ENCODE assay signal across 27 cellular contexts in the genomic region with DNA sequence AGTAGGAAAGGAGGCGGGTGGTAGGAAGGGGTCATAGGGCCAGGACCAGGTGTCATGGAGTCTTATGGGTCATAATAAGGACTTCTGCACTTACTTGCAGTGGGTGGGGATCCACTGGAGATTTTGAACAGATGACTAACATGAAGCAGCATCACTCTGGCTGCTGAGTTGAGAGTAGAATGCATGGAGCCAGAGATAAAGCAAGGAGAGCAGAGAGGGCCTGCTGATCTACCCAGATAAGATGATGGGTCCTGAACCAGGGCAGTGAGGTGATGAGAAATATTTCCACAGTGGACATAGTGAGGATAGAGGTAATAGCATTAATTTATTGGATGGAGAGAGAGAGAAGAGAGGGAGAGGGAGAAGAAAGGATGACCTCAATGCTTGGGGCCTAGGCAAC.
"Had no signal": no experiment of that assay in that cellular context is flagged by ENCODE, and none has a peak within 500 bp of the region (broad histone marks: within the 10 kb centered on the region; RNA-seq: fewer than 3 reads in every experiment).

No MANE protein-coding gene starts in this region.

- H3K27me3 ChIP-seq: stomach, suprapubic skin, testis, thyroid gland, tibial artery, tibial nerve, transverse colon, upper lobe of left lung, upper lobe of right lung, uterus, vagina had no signal

- H3K4me1 ChIP-seq: stomach, suprapubic skin, testis, thyroid gland, tibial artery, tibial nerve, transverse colon, upper lobe of left lung, upper lobe of right lung, uterus, vagina had no signal

- FAIRE-seq: urothelium cell line had no signal

- H3K36me3 ChIP-seq: stomach, suprapubic skin, thoracic aorta, thyroid gland, tibial artery, tibial nerve, transverse colon, uterus, vagina had no signal

- ATAC-seq: stimulated activated effector memory CD8-positive, alpha-beta T cell treated with anti-CD3 and anti-CD28 coated beads, Interleukin-12 subunit alpha, Interleukin-12 subunit beta, amount 100 ng/mL, for 72 hours; stimulated activated memory B cell treated with anti-CD40 and anti-IgM and Interleukin-4, amounts not matched to agents 10 μg/mL and 1 μg/mL and 100 μg/mL, for 72 hours; stimulated activated naive B cell treated with anti-CD40 and anti-IgM and Interleukin-4, amounts not matched to agents 10 μg/mL and 1 μg/mL and 100 μg/mL, for 72 hours; stimulated activated naive CD8-positive, alpha-beta T cell treated with anti-CD3 and anti-CD28 coated beads, Interleukin-15, amount 100 ng/mL, for 72 hours; stimulated activated naive CD8-positive, alpha-beta T cell treated with anti-CD3 and anti-CD28 coated beads, Interleukin-15, Interleukin-2, amounts not matched to agents 100 U/mL and 50 U/mL, for 24 hours; upper lobe of right lung had no signal

- H3K4me3 ChIP-seq: stomach, suprapubic skin, testis, thoracic aorta, thyroid gland, tibial artery, tibial nerve, transverse colon, upper lobe of left lung, upper lobe of right lung, uterus, vagina had no signal

- DNase-seq: stimulated activated CD4-positive, alpha-beta T cell treated with anti-CD3 and anti-CD28 coated beads, Interleukin-2, amount 100 ng/mL, for 48 hours; stimulated activated CD4-positive, alpha-beta T cell treated with anti-CD3 and anti-CD28 coated beads, Interleukin-4, amount 100 ng/mL, for 1 hour; stimulated activated CD4-positive, alpha-beta T cell treated with anti-CD3 and anti-CD28 coated beads, Interleukin-4, amount 100 ng/mL, for 24 hours; stimulated activated CD4-positive, alpha-beta T cell treated with anti-CD3 and anti-CD28 coated beads, Interleukin-4, amount 100 ng/mL, for 4 hours; stimulated activated CD8-positive, alpha-beta memory T cell treated with anti-CD3 and anti-CD28 coated beads, Interleukin-4, amount 100 ng/mL, for 48 hours; stimulated activated naive B cell treated with anti-CD40 and anti-IgM and Interleukin-4, amounts not matched to agents 10 μg/mL and 1 μg/mL and 100 μg/mL, for 72 hours; stimulated activated naive CD4-positive, alpha-beta T cell; stimulated activated naive CD4-positive, alpha-beta T cell treated with Interleukin-2 at 50 U/mL for 16 hours; stimulated activated naive CD8-positive, alpha-beta T cell treated with anti-CD3 and anti-CD28 coated beads, Interleukin-15, amount 100 ng/mL, for 72 hours; stimulated activated naive CD8-positive, alpha-beta T cell treated with anti-CD3 and anti-CD28 coated beads, Interleukin-15, Interleukin-2, amounts not matched to agents 100 U/mL and 50 U/mL, for 24 hours; stomach; substantia nigra; testis; thyroid gland; tibial artery; transverse colon; trophoblast cell; upper lobe of left lung; upper lobe of right lung; uterus had no signal

- H3K9me3 ChIP-seq: stomach, suprapubic skin, testis, thoracic aorta, thyroid gland, tibial artery, tibial nerve, transverse colon, upper lobe of left lung, upper lobe of right lung, uterus, vagina had no signal

- H3K27ac ChIP-seq: stomach, suprapubic skin, testis, thoracic aorta, thyroid gland, tibial artery, tibial nerve, transverse colon, upper lobe of left lung, upper lobe of right lung, uterus, vagina had no signal
